In genomic region chr2:12619975-12620374, GRCh38 we compare ENCODE assay signal across 13 cellular contexts.
DNase-seq lines count a peak whose midpoint lies in the region; ATAC-seq lines count a peak whose summit lies in the region.
"Had no signal": no experiment of that assay in that cellular context is flagged by ENCODE, and none has a peak within 500 bp of the region (broad histone marks: within the 10 kb centered on the region; RNA-seq: fewer than 3 reads in every experiment).

No MANE protein-coding gene starts in this region.

- H3K36me3 Mint-ChIP-seq in activated T-helper 17 cell treated with anti-CD3 and anti-CD28 coated beads, Interleukin-2, amount 50 U/mL, for 72 hours (ENCODE audit: low read depth), result no peaks in the 10 kb centered on the region

- H3K27ac Mint-ChIP-seq in activated T-helper 17 cell treated with anti-CD3 and anti-CD28 coated beads, Interleukin-2, amount 50 U/mL, for 72 hours, result peak overlapping the region; percentile 35

- peaks cover 19% of the 10 kb centered on the region for H3K4me1 Mint-ChIP-seq in activated T-helper 17 cell treated with anti-CD3 and anti-CD28 coated beads, Interleukin-2, amount 50 U/mL, for 72 hours

- peak; percentile 15 for DNase-seq in stimulated activated CD4-positive, alpha-beta T cell treated with anti-CD3 and anti-CD28 coated beads, Interleukin-1b, Interleukin-23, amount 100 ng/mL, for 48 hours
- DNase-seq in stimulated activated CD4-positive, alpha-beta T cell treated with anti-CD3 and anti-CD28 coated beads, Interleukin-4, amount 100 ng/mL, for 1 hour, result no peak
- DNase-seq in glomerular visceral epithelial cell (ENCODE audit: extremely low spot score), result peak; percentile 88
- DNase-seq in activated CD8-positive, alpha-beta memory T cell treated with anti-CD3 and anti-CD28 coated beads for 24 hours, result no peak
- DNase-seq in NCI-H1694 (lab: John Stamatoyannopoulos, UW), result no peak
- DNase-seq: Caco-2; dorsolateral prefrontal cortex; left colon; right lobe of liver; stimulated activated naive CD4-positive, alpha-beta T cell treated with Interleukin-2 at 50 U/mL for 16 hours had no signal

- H3K27me3 Mint-ChIP-seq in activated T-helper 17 cell treated with anti-CD3 and anti-CD28 coated beads, Interleukin-2, amount 50 U/mL, for 72 hours, result no peaks in the 10 kb centered on the region

- H3K9me3 Mint-ChIP-seq in activated T-helper 17 cell treated with anti-CD3 and anti-CD28 coated beads, Interleukin-2, amount 50 U/mL, for 72 hours, result peaks cover 3% of the 10 kb centered on the region

- ATAC-seq in activated T-helper 17 cell treated with anti-CD3 and anti-CD28 coated beads, Interleukin-2, amount 50 U/mL, for 72 hours (replicated peaks), result peak; percentile 68
- ATAC-seq in GM18867 (IDR thresholded peaks at IDR 0.05; ENCODE audit: unreplicated experiment) (no peak), HG03520 (IDR thresholded peaks at IDR 0.05; ENCODE audit: unreplicated experiment) (no peak)
- ATAC-seq: left colon, right lobe of liver had no signal

- no peak overlapping the region for H3K4me3 Mint-ChIP-seq in activated T-helper 17 cell treated with anti-CD3 and anti-CD28 coated beads, Interleukin-2, amount 50 U/mL, for 72 hours

Comparison
In these comparisons a context has a peak if more than half of its experiments do, and no peak if none do; other contexts are left out.
1. DNase-seq: peak in stimulated activated CD4-positive, alpha-beta T cell treated with anti-CD3 and anti-CD28 coated beads, Interleukin-1b, Interleukin-23, amount 100 ng/mL, for 48 hours (single experiment) and glomerular visceral epithelial cell (single experiment); none in stimulated activated CD4-positive, alpha-beta T cell treated with anti-CD3 and anti-CD28 coated beads, Interleukin-4, amount 100 ng/mL, for 1 hour (single experiment), activated CD8-positive, alpha-beta memory T cell treated with anti-CD3 and anti-CD28 coated beads for 24 hours (single experiment) and NCI-H1694 (single experiment).